24 cellular contexts compared by ENCODE assay signal in genomic region chr2:146801886-146802285, GRCh38.
DNase-seq lines count a peak whose midpoint lies in the region; ATAC-seq and TF ChIP-seq lines count a peak whose summit lies in the region.
"Had no signal": no experiment of that assay in that cellular context is flagged by ENCODE, and none has a peak within 500 bp of the region (broad histone marks: within the 10 kb centered on the region; RNA-seq: fewer than 3 reads in every experiment).

No MANE protein-coding gene starts in this region.

- POLR2A ChIA-PET in RWPE1 (lab: Yijun Ruan, JAX; ENCODE audit: low non-redundant PET) = no interaction called here

- ATAC-seq in esophagus mucosa = peak; percentile 33
- peak; percentile 53 for ATAC-seq in stimulated activated effector memory CD8-positive, alpha-beta T cell treated with anti-CD3 and anti-CD28 coated beads, Interleukin-12 subunit alpha, Interleukin-12 subunit beta, amount 100 ng/mL, for 72 hours
- ATAC-seq: CD8-positive, alpha-beta T cell; Panc1; Right ventricle myocardium inferior had no signal

- H3K36me3 Mint-ChIP-seq in stimulated activated effector memory CD8-positive, alpha-beta T cell treated with anti-CD3 and anti-CD28 coated beads, Interleukin-12 subunit alpha, Interleukin-12 subunit beta, amount 100 ng/mL, for 72 hours = no peaks in the 10 kb centered on the region
- H3K36me3 Mint-ChIP-seq: CD8-positive, alpha-beta T cell had no signal

- no peak overlapping the region for H3K4me3 Mint-ChIP-seq in stimulated activated effector memory CD8-positive, alpha-beta T cell treated with anti-CD3 and anti-CD28 coated beads, Interleukin-12 subunit alpha, Interleukin-12 subunit beta, amount 100 ng/mL, for 72 hours
- H3K4me3 Mint-ChIP-seq: CD8-positive, alpha-beta T cell had no signal

- H3K4me1 Mint-ChIP-seq in stimulated activated effector memory CD8-positive, alpha-beta T cell treated with anti-CD3 and anti-CD28 coated beads, Interleukin-12 subunit alpha, Interleukin-12 subunit beta, amount 100 ng/mL, for 72 hours = no peaks in the 10 kb centered on the region

- in situ Hi-C loops in G401 (cut with HindIII; ENCODE audit: low sequenced_read_pairs) = no loop called here

- no peak overlapping the region for H3K27ac Mint-ChIP-seq in stimulated activated effector memory CD8-positive, alpha-beta T cell treated with anti-CD3 and anti-CD28 coated beads, Interleukin-12 subunit alpha, Interleukin-12 subunit beta, amount 100 ng/mL, for 72 hours
- H3K27ac Mint-ChIP-seq: CD8-positive, alpha-beta T cell had no signal

- DNase-seq in HT1080 (ENCODE audit: low read depth) (peak; percentile 59), RWPE1 (ENCODE audit: low spot score) (peak; percentile 3), G401 (ENCODE audit: low spot score) (no peak), iPS-NIHi7 (ENCODE audit: extremely low spot score) (no peak), GM03348 (ENCODE audit: low spot score) (no peak), NCI-H446 treated with DMSO at 0.1 percent for 48 hours (lab: John Stamatoyannopoulos, UW) (no peak)
- no peak for DNase-seq in stimulated activated effector memory CD8-positive, alpha-beta T cell treated with anti-CD3 and anti-CD28 coated beads, Interleukin-12 subunit alpha, Interleukin-12 subunit beta, amount 100 ng/mL, for 72 hours (ENCODE audit: low spot score in 2 of 2)
- DNase-seq: ACHN; CD8-positive, alpha-beta T cell; DMS153; GF-D8; Kasumi-1; NCI-H1092 treated with DMSO at 0.1 percent for 48 hours; NCI-H1436 treated with DMSO at 0.1 percent for 48 hours; NCI-H1930; NCI-H2227 treated with DMSO at 0.1 percent for 48 hours; NCI-H524; NCI-H774; NK-92 treated with Interleukin-12 subunit alpha and Interleukin-12 subunit beta, amount 100 ng/mL, for 24 hours had no signal

- peaks cover 7% of the 10 kb centered on the region for H3K9me3 Mint-ChIP-seq in stimulated activated effector memory CD8-positive, alpha-beta T cell treated with anti-CD3 and anti-CD28 coated beads, Interleukin-12 subunit alpha, Interleukin-12 subunit beta, amount 100 ng/mL, for 72 hours

- CTCF ChIA-PET in RWPE1 (lab: Yijun Ruan, JAX) = no interaction called here

- no peak for TF ChIP-seq CTCF in RWPE1 (conservative IDR thresholded peaks at IDR 0.05; ENCODE audit: low read depth)

- H3K27ac ChIP-seq in RWPE1 = no peak overlapping the region
- H3K27ac ChIP-seq: BLaER1 treated with 17β-estradiol and CSF1 and Interleukin-3, amounts not matched to agents 10 nM and 100 nM; SJSA1 had no signal

Comparison
In these comparisons a context has a peak if more than half of its experiments do, and no peak if none do; other contexts are left out.
1. DNase-seq: peak in HT1080 (single experiment) and RWPE1 (single experiment); none in stimulated activated effector memory CD8-positive, alpha-beta T cell treated with anti-CD3 and anti-CD28 coated beads, Interleukin-12 subunit alpha, Interleukin-12 subunit beta, amount 100 ng/mL, for 72 hours (0 of 2), G401 (single experiment), iPS-NIHi7 (single experiment), GM03348 (single experiment) and NCI-H446 treated with DMSO at 0.1 percent for 48 hours (single experiment).